In genomic region chr2:179787601-179788000, GRCh38 we compare ENCODE assay signal across 24 cellular contexts.
"Had no signal": no experiment of that assay in that cellular context is flagged by ENCODE, and none has a peak within 500 bp of the region (broad histone marks: within the 10 kb centered on the region; RNA-seq: fewer than 3 reads in every experiment).

No MANE protein-coding gene starts in this region.

- H3K4me2 ChIP-seq: hepatocyte, smooth muscle cell had no signal

- H3K27ac ChIP-seq: coronary artery, gastroesophageal sphincter, heart left ventricle, hepatocyte, neutrophil, pancreas, suprapubic skin, transverse colon, vagina had no signal

- H2AFZ ChIP-seq: hepatocyte had no signal

- H3K79me2 ChIP-seq: hepatocyte had no signal

- H3K4me1 ChIP-seq: gastroesophageal sphincter, heart left ventricle, pancreas, suprapubic skin, transverse colon, vagina had no signal

- H3K27me3 ChIP-seq: gastroesophageal sphincter, heart left ventricle, hepatocyte, neutrophil, pancreas, suprapubic skin, transverse colon, vagina had no signal

- DNase-seq: dermis blood vessel endothelial cell; effector memory CD4-positive, alpha-beta T cell; foreskin fibroblast; heart left ventricle; kidney; mesenchymal stem cell; mucosa of descending colon; naive B cell; pancreas; stimulated activated CD4-positive, alpha-beta T cell treated with anti-CD3 and anti-CD28 coated beads, Interleukin-12 subunit alpha, Interleukin-12 subunit beta, amount 100 ng/mL, for 4 hours; stimulated activated CD4-positive, alpha-beta T cell treated with anti-CD3 and anti-CD28 coated beads, Interleukin-1b, Interleukin-23, amount 100 ng/mL, for 48 hours; stimulated activated CD4-positive, alpha-beta T cell treated with anti-CD3 and anti-CD28 coated beads, Interleukin-4, amount 100 ng/mL, for 1 hour; stimulated activated CD8-positive, alpha-beta memory T cell treated with anti-CD3 and anti-CD28 coated beads, Interleukin-4, amount 100 ng/mL, for 48 hours; stimulated activated naive CD4-positive, alpha-beta T cell; stimulated activated naive CD8-positive, alpha-beta T cell treated with anti-CD3 and anti-CD28 coated beads, Interleukin-15, amount 100 ng/mL, for 72 hours; transverse colon had no signal

- H3K36me3 ChIP-seq: gastroesophageal sphincter, heart left ventricle, neutrophil, pancreas, suprapubic skin, transverse colon, vagina had no signal

- H3K9me3 ChIP-seq: mucosa of descending colon, neutrophil, pancreas, suprapubic skin, transverse colon, vagina had no signal

- H3K4me3 ChIP-seq: coronary artery, gastroesophageal sphincter, heart left ventricle, hepatocyte, lung, mucosa of descending colon, pancreas, smooth muscle cell, suprapubic skin, transverse colon, vagina had no signal
